In the genomic region with DNA sequence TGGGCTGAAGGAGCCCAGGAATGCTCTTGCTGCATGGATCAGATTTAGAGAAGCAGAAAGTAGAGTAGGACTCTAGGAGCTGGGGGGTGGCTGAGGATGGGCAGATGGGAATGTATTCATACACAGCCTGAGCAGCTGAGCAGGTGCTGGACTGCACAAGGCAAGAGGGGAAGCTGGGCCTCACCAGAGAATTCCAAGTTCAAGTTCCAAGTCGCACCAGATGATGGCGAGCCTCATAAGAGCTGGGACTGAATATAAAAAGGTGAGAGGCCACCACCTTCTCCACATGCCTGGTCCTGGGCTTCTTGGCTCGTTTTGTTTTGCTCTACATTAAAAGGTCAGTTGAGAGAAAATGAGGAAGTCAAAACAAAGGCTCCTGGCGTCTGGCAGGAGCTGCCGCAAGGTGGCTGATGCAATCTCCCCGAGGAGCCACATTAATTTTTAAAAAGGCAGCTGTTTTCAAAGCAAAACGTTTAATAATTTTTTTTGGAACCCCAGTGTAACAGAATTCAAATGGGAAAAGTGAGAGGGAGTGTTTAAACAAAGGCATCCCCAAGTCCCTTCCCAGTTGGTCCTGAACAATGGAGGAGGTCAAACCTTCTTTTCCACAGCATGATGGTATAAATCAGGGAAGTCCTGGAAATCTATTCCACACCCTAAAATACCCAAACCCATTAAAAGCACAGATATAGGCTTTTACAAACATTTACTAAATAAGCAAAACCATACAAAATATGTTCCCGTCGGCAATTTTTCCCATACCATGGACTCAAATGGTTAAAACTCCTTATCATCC, we compare ENCODE assay signal across 8 cellular contexts. TPM values are rescaled to one million over a fixed set of nuclear protein-coding genes. Genes with fewer than 3 reads are reported as not detected.
DNase-seq lines count a peak whose midpoint lies in the region; ATAC-seq, FAIRE-seq and TF ChIP-seq lines count a peak whose summit lies in the region.

No MANE protein-coding gene starts in this region.

- ATAC-seq in sciatic nerve (peak; percentile 45), HG03280 (IDR thresholded peaks at IDR 0.05; ENCODE audit: unreplicated experiment) (no peak)

- no peak overlapping the region for H4K5ac ChIP-seq in H1 (ENCODE audit: insufficient read length, low read depth, low read length)

- H2AFZ ChIP-seq in H1 (ENCODE audit: low read length) = no peak overlapping the region

- CTCF ChIA-PET in H1 (lab: Charles Lee; ENCODE audit: partially characterized antibody) = interaction anchor here (0.9 to 1.8 kb wide), 3 partner anchors 9 to 32 kb away, joined by 3 to 6 read pairs (median 5); no protein-coding TSS in a partner anchor

- peaks cover 4 to 24% (median 15%) of the 10 kb centered on the region in 4 experiments for H3K36me3 ChIP-seq in H1 (ENCODE audit: control insufficient read depth in 2 of 4, insufficient read depth in 4 of 4, low read length in 3 of 4)

- 0 out of 2 replicates have a peak overlapping the region, but pooled peaks have one; percentile 40 for H2BK5ac ChIP-seq in H1 (ENCODE audit: low read depth, low read length)

- TF ChIP-seq POLR2A in H1 (IDR thresholded peaks at IDR 0.05; ENCODE audit: control extremely low read depth in 1 of 2, low read depth in 2 of 2, low read length in 2 of 2) = peak in 1 of 2 experiments; percentile 26; a peak in 1 of 3 replicates

- H3K23me2 ChIP-seq in H1 (ENCODE audit: low read depth, low read length) = no peaks in the 10 kb centered on the region

- no peak overlapping the region for H3K4ac ChIP-seq in H1 (replicated peaks; ENCODE audit: insufficient read length, low read depth, low read length)

- no peaks in the 10 kb centered on the region for H4K20me1 ChIP-seq in H1 (replicated peaks in 1 of 2; ENCODE audit: control insufficient read depth in 1 of 2, insufficient read depth in 2 of 2, low read length in 2 of 2)

- no peak overlapping the region for H3K14ac ChIP-seq in H1 (ENCODE audit: insufficient read length)

- DNase-seq in GM13977 (ENCODE audit: low spot score) (peak; percentile 21), NOMO-1 treated with dmso at 0.1 percent for 144 hours (lab: John Stamatoyannopoulos, UW; ENCODE audit: unreplicated experiment) (peak; percentile 50), H1 (ENCODE audit: low read depth in 1 of 2, low spot score in 2 of 2) (no peak), sciatic nerve (ENCODE audit: low spot score) (no peak), NCI-H1048 (lab: John Stamatoyannopoulos, UW) (no peak), 8988T (no peak), Ammon's horn (ENCODE audit: low spot score) (no peak)

- H3K9me3 ChIP-seq in H1 (ENCODE audit: insufficient read depth in 2 of 2, low read depth in 1 of 2, low read length in 1 of 2) = peaks cover 15 to 20% of the 10 kb centered on the region in 2 experiments

- POLR2A ChIA-PET in H1 (lab: Charles Lee; ENCODE audit: partially characterized antibody) = interaction anchor here (0.9 to 5.7 kb wide), 3 partner anchors 9 to 174 kb away, joined by 3 to 32 read pairs (median 6); a partner anchor contains a TSS

- intact Hi-C loops in sciatic nerve (cut with DNase I) = no loop called here

- 0 out of 7 replicates have a peak, but pooled peaks cover 0 to 2% (median 0%) of the 10 kb centered on the region in 4 experiments for H3K4me1 ChIP-seq in H1 (replicated peaks in 1 of 4; ENCODE audit: control insufficient read depth in 3 of 4, insufficient read depth in 4 of 4, low read length in 3 of 4)

- no peak for FAIRE-seq in H1 (lab: Jason Lieb, UNC)

- TF ChIP-seq CTCF in GM13977 (IDR thresholded peaks at IDR 0.05; ENCODE audit: extremely low read depth, insufficient read depth, missing control alignments) = peak; percentile 17
- TF ChIP-seq CTCF in H1 (IDR thresholded peaks at IDR 0.05; ENCODE audit: control extremely low read depth in 1 of 3, insufficient read depth in 1 of 3, low read depth in 1 of 3, low read length in 3 of 3) = no peak

- no peaks in the 10 kb centered on the region; the same call in 1 of the 2 replicates for H3K79me1 ChIP-seq in H1 (ENCODE audit: low read depth, low read length)

- no peak overlapping the region for H2AK5ac ChIP-seq in H1 (ENCODE audit: low read depth, low read length)

- H3K79me2 ChIP-seq in H1 (ENCODE audit: control insufficient read depth in 1 of 2, insufficient read depth in 2 of 2, low read length in 2 of 2) = no peaks in the 10 kb centered on the region

- H3K56ac ChIP-seq in H1 (replicated peaks; ENCODE audit: insufficient read length, low read depth, low read length) = no peak overlapping the region

- H3K23ac ChIP-seq in H1 (ENCODE audit: insufficient read length) = no peak overlapping the region

- H4K91ac ChIP-seq in H1 (replicated peaks; ENCODE audit: insufficient read length, low read length) = peak overlapping the region; percentile 39

- no peak overlapping the region for H3K4me2 ChIP-seq in H1 (ENCODE audit: insufficient read depth in 1 of 2, low read depth in 2 of 2, low read length in 2 of 2)

- H3K9ac ChIP-seq in H1 (replicated peaks in 1 of 4; ENCODE audit: extremely low read depth in 1 of 4, low read depth in 3 of 4, low read length in 3 of 4) = no peak overlapping the region

- H2BK120ac ChIP-seq in H1 (replicated peaks; ENCODE audit: low read depth, low read length) = no peak overlapping the region

- H3K27ac ChIP-seq in H1 (ENCODE audit: low read depth, low read length) = no peak overlapping the region

- no peak for TF ChIP-seq EP300 in H1 (IDR thresholded peaks at IDR 0.05; ENCODE audit: borderline replicate concordance in 1 of 2, low read depth in 2 of 2, low read length in 2 of 2)

- H3K18ac ChIP-seq in H1 (ENCODE audit: extremely low read depth, low read length) = no peak overlapping the region; the same call in 1 of the 2 replicates

- WGBS in H1 (ENCODE audit: extremely low coverage in 1 of 2, insufficient coverage in 1 of 2, insufficient read length in 1 of 2, insufficient replicate concordance in 2 of 2, low coverage in 1 of 2, low lambda C conversion rate in 2 of 2, missing lambda C conversion rate in 1 of 2), 2 experiments = 89% methylated on average over 9 of the region's 9 CpGs; no CpG with 5 or more reads in 1 of the 2 experiments

- H2BK15ac ChIP-seq in H1 (ENCODE audit: low read length) = no peak overlapping the region

- H2BK20ac ChIP-seq in H1 (ENCODE audit: low read length) = 0 out of 2 replicates have a peak overlapping the region, but pooled peaks have one; percentile 1

- H3K4me3 ChIP-seq in H1 (ENCODE audit: extremely low read depth in 1 of 4, insufficient read depth in 2 of 4, low read depth in 3 of 4, low read length in 4 of 4) = no peak overlapping the region

- no peak overlapping the region for H4K8ac ChIP-seq in H1 (ENCODE audit: extremely low read depth, insufficient read depth, low read length)

- in situ Hi-C loops in GM13977 (cut with MboI; ENCODE audit: low pct_unique_long_range_greater_than_20kb, low sequenced_read_pairs, unreplicated experiment) = no loop called here

- H2BK12ac ChIP-seq in H1 (ENCODE audit: low read depth, low read length) = no peak overlapping the region; the same call in 1 of the 2 replicates

- no peaks in the 10 kb centered on the region for H3K27me3 ChIP-seq in H1 (replicated peaks in 1 of 4; ENCODE audit: control insufficient read depth in 3 of 4, extremely low read depth in 1 of 4, insufficient read depth in 3 of 4, low read length in 3 of 4)

- TF ChIP-seq RAD21 in H1 (IDR thresholded peaks at IDR 0.05 in 1 of 2, conservative IDR thresholded peaks at IDR 0.05 in 1 of 2; ENCODE audit: low read depth in 2 of 2, low read length in 2 of 2) = no peak

TF ChIP-seq in H1, 55 proteins besides CTCF, POLR2A, EP300 and RAD21 (continues in another document):
- no peak for TF ChIP-seq SAP30 (IDR thresholded peaks at IDR 0.05; ENCODE audit: insufficient read depth, insufficient replicate concordance, low read length)
- TF ChIP-seq, protein P1, sequence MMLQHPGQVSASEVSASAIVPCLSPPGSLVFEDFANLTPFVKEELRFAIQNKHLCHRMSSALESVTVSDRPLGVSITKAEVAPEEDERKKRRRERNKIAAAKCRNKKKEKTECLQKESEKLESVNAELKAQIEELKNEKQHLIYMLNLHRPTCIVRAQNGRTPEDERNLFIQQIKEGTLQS (IDR thresholded peaks at IDR 0.05; ENCODE audit: insufficient read depth, low read depth, low read length) = no peak
- no peak for TF ChIP-seq SUZ12 (IDR thresholded peaks at IDR 0.05; ENCODE audit: low read length)
- no peak for TF ChIP-seq HDAC6 (IDR thresholded peaks at IDR 0.05; ENCODE audit: low read depth, low read length)

RNA-seq across cellular contexts. Expression of a gene that starts 9.5 kb away (rescaled TPM):
- 46.0 and 46.2 TPM in 2 replicates for total RNA-seq in H1 (2021; fragmentation: NEBNext Ultra II Directional; extraction: Animal tissue kit (Norgen Biotek cat#: 25700))
- 25.1 and 29.1 TPM in 2 replicates for polyA plus RNA-seq in H1 (2011; rRNA removed)
- 36.9 TPM for polyA plus RNA-seq in H1 (2011; cell fraction: cytosol; rRNA removed)
- 32.3 TPM for polyA plus RNA-seq in H1 (2011; cell fraction: nucleus; rRNA removed)
- polyA plus RNA-seq in H1 (2012, experiment 1 of 2) = 33.1 to 39.0 TPM (median 34.3 TPM) in 4 replicates
- polyA plus RNA-seq in H1 (2012, experiment 2 of 2) = 21.8 TPM
- polyA plus RNA-seq in H1 (2013, experiment 1 of 2) = 24.2 TPM
- 23.4 TPM for polyA plus RNA-seq in H1 (2013, experiment 2 of 2)
- polyA minus RNA-seq in H1 (2011; rRNA and poly(A)+ RNA removed) = 52.3 and 54.6 TPM in 2 replicates
- 33.2 TPM for polyA minus RNA-seq in H1 (2011; cell fraction: cytosol; rRNA and poly(A)+ RNA removed)
- 61.4 TPM for polyA minus RNA-seq in H1 (2011; cell fraction: nucleus; rRNA and poly(A)+ RNA removed)
- 39.8 TPM for total RNA-seq in sciatic nerve

RNA-seq across cellular contexts. Expression of a gene that starts 13.2 kb away (rescaled TPM):
- not detected in 2 replicates for total RNA-seq in H1 (2021; fragmentation: NEBNext Ultra II Directional; extraction: Animal tissue kit (Norgen Biotek cat#: 25700))
- polyA plus RNA-seq in H1 (2011; rRNA removed) = not detected in 2 replicates
- polyA plus RNA-seq in H1 (2011; cell fraction: cytosol; rRNA removed) = not detected
- polyA plus RNA-seq in H1 (2011; cell fraction: nucleus; rRNA removed) = not detected
- polyA plus RNA-seq in H1 (2012, experiment 1 of 2) = 9.2 to 11.8 TPM (median 11.1 TPM) in 4 replicates
- 3.7 TPM for polyA plus RNA-seq in H1 (2012, experiment 2 of 2)
- polyA plus RNA-seq in H1 (2013, experiment 1 of 2) = not detected
- not detected for polyA plus RNA-seq in H1 (2013, experiment 2 of 2)
- polyA minus RNA-seq in H1 (2011; rRNA and poly(A)+ RNA removed) = 0.09 TPM in 1 of 2 replicates, not detected in the other
- not detected for polyA minus RNA-seq in H1 (2011; cell fraction: cytosol; rRNA and poly(A)+ RNA removed)
- polyA minus RNA-seq in H1 (2011; cell fraction: nucleus; rRNA and poly(A)+ RNA removed) = not detected
- 29.4 TPM for total RNA-seq in sciatic nerve

RNA-seq across cellular contexts. Expression of a gene that starts 50.3 kb away (rescaled TPM):
- total RNA-seq in H1 (2021; fragmentation: NEBNext Ultra II Directional; extraction: Animal tissue kit (Norgen Biotek cat#: 25700)) = 12.7 and 14.7 TPM in 2 replicates
- 8.2 and 11.2 TPM in 2 replicates for polyA plus RNA-seq in H1 (2011; rRNA removed)
- polyA plus RNA-seq in H1 (2011; cell fraction: cytosol; rRNA removed) = 13.0 TPM
- polyA plus RNA-seq in H1 (2011; cell fraction: nucleus; rRNA removed) = 38.4 TPM
- polyA plus RNA-seq in H1 (2012, experiment 1 of 2) = 4.8 to 9.7 TPM (median 9.0 TPM) in 4 replicates
- 6.7 TPM for polyA plus RNA-seq in H1 (2012, experiment 2 of 2)
- 5.7 TPM for polyA plus RNA-seq in H1 (2013, experiment 1 of 2)
- polyA plus RNA-seq in H1 (2013, experiment 2 of 2) = 5.6 TPM
- polyA minus RNA-seq in H1 (2011; rRNA and poly(A)+ RNA removed) = 13.2 and 16.6 TPM in 2 replicates
- 6.8 TPM for polyA minus RNA-seq in H1 (2011; cell fraction: cytosol; rRNA and poly(A)+ RNA removed)
- 10.2 TPM for polyA minus RNA-seq in H1 (2011; cell fraction: nucleus; rRNA and poly(A)+ RNA removed)
- total RNA-seq in sciatic nerve = 32.7 TPM

Comparison
In these comparisons a context has a peak if more than half of its experiments do, and no peak if none do; other contexts are left out.
1. DNase-seq: peak in GM13977 (single experiment) and NOMO-1 treated with dmso at 0.1 percent for 144 hours (single experiment); none in H1 (0 of 2), sciatic nerve (single experiment), NCI-H1048 (single experiment), 8988T (single experiment) and Ammon's horn (single experiment).
2. RNA of a gene that starts 13.2 kb away (total RNA-seq): 29.4 TPM in sciatic nerve (single experiment); not detected in H1; every median in the first group is over 10 times any median in the second.